Comparison of ENCODE assay signal across 9 cellular contexts in the genomic region with DNA sequence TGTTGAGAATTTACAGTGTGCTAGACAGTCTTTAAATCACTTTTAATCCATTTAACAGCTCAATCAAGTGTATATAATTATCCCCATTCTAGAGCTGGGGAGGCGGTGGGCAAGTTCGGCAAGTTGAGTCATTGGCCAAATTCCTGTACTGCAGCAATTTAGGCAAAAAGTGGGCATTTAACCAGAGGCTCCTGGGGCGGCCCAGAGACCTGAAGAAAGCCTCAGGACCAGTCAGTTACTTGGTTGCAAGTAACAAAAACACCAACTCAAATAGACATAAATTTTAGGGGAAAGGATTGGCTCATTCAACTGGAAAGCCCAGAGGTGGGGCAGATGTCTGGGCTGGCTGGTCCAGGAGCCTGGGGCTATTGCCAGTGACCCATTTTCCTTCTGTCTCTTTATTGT.
DNase-seq lines count a peak whose midpoint lies in the region; ATAC-seq, FAIRE-seq and TF ChIP-seq lines count a peak whose summit lies in the region.
"Had no signal": no experiment of that assay in that cellular context is flagged by ENCODE, and none has a peak within 500 bp of the region (broad histone marks: within the 10 kb centered on the region; RNA-seq: fewer than 3 reads in every experiment).

No MANE protein-coding gene starts in this region.

- no peaks in the 10 kb centered on the region for H4K20me1 ChIP-seq in PC-3 (ENCODE audit: low read length)

- no peaks in the 10 kb centered on the region for H3K36me3 ChIP-seq in PC-3 (ENCODE audit: low read depth, low read length)
- H3K36me3 ChIP-seq in CD8-positive, alpha-beta T cell (ENCODE audit: insufficient read depth, low read length), result no peaks in the 10 kb centered on the region

- peaks cover 0 to 6% (median 0%) of the 10 kb centered on the region in 3 donors for H3K36me3 Mint-ChIP-seq in naive thymus-derived CD8-positive, alpha-beta T cell
- peaks cover 3% of the 10 kb centered on the region for H3K36me3 Mint-ChIP-seq in CD8-positive, alpha-beta T cell

- no peak overlapping the region for H3K4me3 Mint-ChIP-seq in naive thymus-derived CD8-positive, alpha-beta T cell
- H3K4me3 Mint-ChIP-seq in CD8-positive, alpha-beta T cell, result no peak overlapping the region
- H3K4me3 Mint-ChIP-seq: nephron had no signal

- H3K9me2 ChIP-seq in PC-3 (replicated peaks; ENCODE audit: low read length), result no peaks in the 10 kb centered on the region

- POLR2A ChIA-PET in PC-3 (lab: Charles Lee; ENCODE audit: unreplicated experiment), result interaction anchor here (0.5 to 0.9 kb wide), 3 partner anchors 56 to 102 kb away, joined by 5 to 24 read pairs (median 7); no protein-coding TSS in a partner anchor
- POLR2A ChIA-PET in naive thymus-derived CD8-positive, alpha-beta T cell (lab: Charles Lee), result no interaction called here
- POLR2A ChIA-PET in CD8-positive, alpha-beta T cell (lab: Charles Lee), result interaction anchor here (1.9 kb wide), 1 partner anchor 97 kb away, joined by 6 read pairs; a partner anchor contains a TSS

- H3K4me3 ChIP-seq in PC-3 (ENCODE audit: low read length) (peak overlapping the region; percentile 47), fibroblast of the aortic adventitia (ENCODE audit: low read depth, low read length) (peak overlapping the region; percentile 63), skeletal muscle cell (ENCODE audit: low read depth, low read length) (peak overlapping the region; percentile 40)
- H3K4me3 ChIP-seq in CD8-positive, alpha-beta T cell (ENCODE audit: low read depth, low read length), result no peak overlapping the region

- no peaks in the 10 kb centered on the region for H3K9me3 Mint-ChIP-seq in naive thymus-derived CD8-positive, alpha-beta T cell
- no peaks in the 10 kb centered on the region for H3K9me3 Mint-ChIP-seq in CD8-positive, alpha-beta T cell
- H3K9me3 Mint-ChIP-seq: nephron had no signal

- DNase-seq in GM12892 (ENCODE audit: insufficient read length), result no peak
- peak; percentile 39 for DNase-seq in PC-3
- no peak for DNase-seq in fibroblast of the aortic adventitia (ENCODE audit: low read depth)
- no peak for DNase-seq in skeletal muscle cell (ENCODE audit: low read depth)
- no peak for DNase-seq in naive thymus-derived CD8-positive, alpha-beta T cell
- no peak for DNase-seq in cerebellar cortex (ENCODE audit: low spot score)
- DNase-seq in CD8-positive, alpha-beta T cell, result no peak

- H3K9ac ChIP-seq in PC-3 (ENCODE audit: low read length), result peak overlapping the region; percentile 91

- H3F3A ChIP-seq in PC-3 (ENCODE audit: low read length, unreplicated experiment), result peaks cover 5% of the 10 kb centered on the region

- peaks cover 15 to 50% (median 21%) of the 10 kb centered on the region in 4 donors for H3K4me1 Mint-ChIP-seq in naive thymus-derived CD8-positive, alpha-beta T cell
- H3K4me1 Mint-ChIP-seq in CD8-positive, alpha-beta T cell (ENCODE audit: low read depth), result peaks cover 11% of the 10 kb centered on the region

- H2AFZ ChIP-seq in PC-3 (ENCODE audit: low read length), result peak overlapping the region; percentile 51

- no peaks in the 10 kb centered on the region for H3K27me3 ChIP-seq in PC-3 (ENCODE audit: low read length)
- H3K27me3 ChIP-seq in CD8-positive, alpha-beta T cell (ENCODE audit: insufficient read depth, low read length), result no peaks in the 10 kb centered on the region

- TF ChIP-seq POLR2A in GM12892 (IDR thresholded peaks at IDR 0.05; ENCODE audit: low read depth, low read length), result no peak

- TF ChIP-seq CTCF in PC-3 (conservative IDR thresholded peaks at IDR 0.05; ENCODE audit: low read depth, low read length), result no peak
- TF ChIP-seq CTCF in fibroblast of the aortic adventitia (IDR thresholded peaks at IDR 0.05; ENCODE audit: insufficient read depth, low read length), result no peak
- no peak for TF ChIP-seq CTCF in CD8-positive, alpha-beta T cell (IDR thresholded peaks at IDR 0.05)

- peak overlapping the region; percentile 100 for H3K27ac ChIP-seq in PC-3 (ENCODE audit: low read length)
- H3K27ac ChIP-seq in CD8-positive, alpha-beta T cell (ENCODE audit: low read depth, low read length), result no peak overlapping the region

- peaks cover 41% of the 10 kb centered on the region for H3K4me1 ChIP-seq in PC-3 (ENCODE audit: insufficient read depth, low read length)
- peaks cover 9% of the 10 kb centered on the region for H3K4me1 ChIP-seq in CD8-positive, alpha-beta T cell (ENCODE audit: insufficient read depth, low read length)

- FAIRE-seq in GM12892 (lab: Jason Lieb, UNC), result peak; percentile 9

- H3K9me3 ChIP-seq in PC-3 (ENCODE audit: low read length), result no peaks in the 10 kb centered on the region
- H3K9me3 ChIP-seq in CD8-positive, alpha-beta T cell (ENCODE audit: low read length), result no peaks in the 10 kb centered on the region

- H3K79me2 ChIP-seq in PC-3 (ENCODE audit: low read length), result peaks cover 56% of the 10 kb centered on the region

- TSS peak; percentile 85 for BruUV-seq in PC-3 (replicated peaks; lab: Mats Ljungman, UMichigan)

- no peak overlapping the region for H3K27ac Mint-ChIP-seq in naive thymus-derived CD8-positive, alpha-beta T cell
- no peak overlapping the region for H3K27ac Mint-ChIP-seq in CD8-positive, alpha-beta T cell
- H3K27ac Mint-ChIP-seq: nephron had no signal

- H3K4me2 ChIP-seq in PC-3 (ENCODE audit: low read length), result peak overlapping the region; percentile 80

- ATAC-seq in PC-3 (no peak), GM19023 (IDR thresholded peaks at IDR 0.05; ENCODE audit: unreplicated experiment) (no peak)
- ATAC-seq in naive thymus-derived CD8-positive, alpha-beta T cell, result no peak
- no peak for ATAC-seq in CD8-positive, alpha-beta T cell

- intact Hi-C loops in PC-3 (cut with micrococcal nuclease), result loop anchor here (5.0 kb wide), 1 partner anchor 53 kb away; no protein-coding TSS in a partner anchor
- intact Hi-C loops in CD8-positive, alpha-beta T cell (cut with DNase I, micrococcal nuclease), result no loop called here

- CTCF ChIA-PET in PC-3 (lab: Charles Lee), result interaction anchor here (1.4 kb wide), 1 partner anchor 102 kb away, joined by 8 read pairs; no protein-coding TSS in a partner anchor
- CTCF ChIA-PET in CD8-positive, alpha-beta T cell (lab: Charles Lee), result interaction anchor here (0.8 to 2.0 kb wide), 3 partner anchors 15 to 106 kb away, joined by 3 to 5 read pairs (median 3); no protein-coding TSS in a partner anchor

- H3K27me3 Mint-ChIP-seq in naive thymus-derived CD8-positive, alpha-beta T cell, result no peaks in the 10 kb centered on the region
- no peaks in the 10 kb centered on the region for H3K27me3 Mint-ChIP-seq in CD8-positive, alpha-beta T cell (ENCODE audit: low read depth)
